Comparison of ENCODE assay signal across 13 cellular contexts in genomic region chr20:33521461-33521860, GRCh38. TPM values are rescaled to one million over a fixed set of nuclear protein-coding genes. Genes with fewer than 3 reads are reported as not detected.
DNase-seq lines count a peak whose midpoint lies in the region; ATAC-seq and TF ChIP-seq lines count a peak whose summit lies in the region.
"Had no signal": no experiment of that assay in that cellular context is flagged by ENCODE, and none has a peak within 500 bp of the region (broad histone marks: within the 10 kb centered on the region; RNA-seq: fewer than 3 reads in every experiment).

No MANE protein-coding gene starts in this region.

- H3K27ac ChIP-seq in WERI-Rb-1, result no peak overlapping the region
- no peak overlapping the region for H3K27ac ChIP-seq in osteoblast (ENCODE audit: low read depth, low read length)
- H3K27ac ChIP-seq: heart left ventricle, SK-N-MC had no signal

- peaks cover 38% of the 10 kb centered on the region for H3K79me2 ChIP-seq in osteoblast (ENCODE audit: insufficient read depth, low read length)

- H3K27me3 ChIP-seq in WERI-Rb-1 (ENCODE audit: insufficient read depth, low read depth, severe bottlenecking) (no peaks in the 10 kb centered on the region), osteoblast (ENCODE audit: insufficient read depth, low read length) (no peaks in the 10 kb centered on the region)
- H3K27me3 ChIP-seq: heart left ventricle had no signal

- no peaks in the 10 kb centered on the region for H3K9me3 ChIP-seq in WERI-Rb-1 (ENCODE audit: severe bottlenecking)
- no peaks in the 10 kb centered on the region for H3K9me3 ChIP-seq in osteoblast (ENCODE audit: low read depth, low read length)
- H3K9me3 ChIP-seq: heart left ventricle had no signal

- TF ChIP-seq CTCF in WERI-Rb-1 (IDR thresholded peaks at IDR 0.05; ENCODE audit: low read depth, low read length) (no peak), osteoblast (IDR thresholded peaks at IDR 0.05; ENCODE audit: extremely low read depth, low read depth, low read length) (no peak)

- H3K36me3 ChIP-seq in WERI-Rb-1 (peaks cover 9% of the 10 kb centered on the region; the same call in 1 of the 2 replicates), osteoblast (ENCODE audit: insufficient read depth, low read length) (no peaks in the 10 kb centered on the region)

- no peaks in the 10 kb centered on the region for H4K20me1 ChIP-seq in osteoblast (ENCODE audit: insufficient read depth, low read length)

- peaks cover 6% of the 10 kb centered on the region for H3K36me3 Mint-ChIP-seq in memory B cell

- no peaks in the 10 kb centered on the region for H3K27me3 Mint-ChIP-seq in memory B cell
- H3K27me3 Mint-ChIP-seq: dendritic cell treated with granulocyte-macrophage colony-stimulating factor and Interleukin-4, amounts not matched to agents 40 ng/mL and 50 ng/mL, for 4 days had no signal

- H3K4me1 Mint-ChIP-seq in memory B cell, result peaks cover 24% of the 10 kb centered on the region

- DNase-seq in DMS53 treated with DMSO at 0.1 percent for 48 hours (lab: John Stamatoyannopoulos, UW; ENCODE audit: unreplicated experiment), result peak; percentile 96
- peak; percentile 85 for DNase-seq in NCI-H1694 treated with DMSO at 0.1 percent for 48 hours (lab: John Stamatoyannopoulos, UW)
- peak; percentile 93 for DNase-seq in NCI-H524 treated with DMSO at 0.1 percent for 48 hours (lab: John Stamatoyannopoulos, UW)
- DNase-seq in memory B cell (ENCODE audit: low spot score in 2 of 2), result no peak
- DNase-seq in WERI-Rb-1, result no peak
- DNase-seq in amygdala (lab: John Stamatoyannopoulos, UW), result no peak
- no peak for DNase-seq in osteoblast (ENCODE audit: insufficient read length, low spot score, missing footprints)
- DNase-seq: activated effector memory CD4-positive, alpha-beta T cell treated with Interleukin-2 at 50 U/mL for 16 hours; heart left ventricle; kidney had no signal

- ATAC-seq in memory B cell (ENCODE audit: low read depth), result no peak
- no peak for ATAC-seq in GM21381 (IDR thresholded peaks at IDR 0.05; ENCODE audit: unreplicated experiment)

- H2AFZ ChIP-seq in osteoblast (ENCODE audit: low read length), result no peak overlapping the region

- no peak overlapping the region for H3K4me2 ChIP-seq in osteoblast (ENCODE audit: insufficient read depth, low read length)

- no peak overlapping the region for H3K4me3 Mint-ChIP-seq in memory B cell
- H3K4me3 Mint-ChIP-seq: dendritic cell treated with granulocyte-macrophage colony-stimulating factor and Interleukin-4, amounts not matched to agents 40 ng/mL and 50 ng/mL, for 4 days had no signal

- no peak overlapping the region for H3K4me3 ChIP-seq in WERI-Rb-1 (ENCODE audit: low read depth, low read length)
- H3K4me3 ChIP-seq in osteoblast (ENCODE audit: insufficient read depth, low read length), result no peak overlapping the region
- H3K4me3 ChIP-seq: heart left ventricle, SK-N-MC had no signal

- peaks cover 17% of the 10 kb centered on the region for H3K4me1 ChIP-seq in osteoblast (ENCODE audit: insufficient read depth, low read length)

- H3K9me3 Mint-ChIP-seq in memory B cell, result no peaks in the 10 kb centered on the region
- H3K9me3 Mint-ChIP-seq: dendritic cell treated with granulocyte-macrophage colony-stimulating factor and Interleukin-4, amounts not matched to agents 40 ng/mL and 50 ng/mL, for 4 days had no signal

- H3K27ac Mint-ChIP-seq in memory B cell, result peak overlapping the region; percentile 50
- H3K27ac Mint-ChIP-seq: dendritic cell treated with granulocyte-macrophage colony-stimulating factor and Interleukin-4, amounts not matched to agents 40 ng/mL and 50 ng/mL, for 4 days had no signal

RNA-seq across cellular contexts. Expression of gene CBFA2T2, which starts 31.6 kb away (rescaled TPM):
- 10.3 and 11.2 TPM in 2 replicates for total RNA-seq in osteoblast

Comparison
In these comparisons a context has a peak if more than half of its experiments do, and no peak if none do; other contexts are left out.
1. DNase-seq: peak in DMS53 treated with DMSO at 0.1 percent for 48 hours (single experiment), NCI-H1694 treated with DMSO at 0.1 percent for 48 hours (single experiment) and NCI-H524 treated with DMSO at 0.1 percent for 48 hours (single experiment); none in memory B cell (0 of 2), WERI-Rb-1 (single experiment), amygdala (0 of 56) and osteoblast (single experiment).